8 cellular contexts compared by ENCODE assay signal in genomic region chr1:92831762-92832536, GRCh38. TPM values are rescaled to one million over a fixed set of nuclear protein-coding genes. Genes with fewer than 3 reads are reported as not detected.
A peak's percentile ranks its signal among the peaks of the same experiment; 100 is the strongest.
DNase-seq lines count a peak whose midpoint lies in the region; ATAC-seq and TF ChIP-seq lines count a peak whose summit lies in the region.

RPL5 (plus strand) TSS chr1:92832040; CDS start chr1:92832115, 75 bp downstream.

- H3K36me3 ChIP-seq in vagina = peaks cover 0 to 20% of the 10 kb centered on the region in 2 donors

- ATAC-seq in GM18502 (IDR thresholded peaks at IDR 0.05; ENCODE audit: poor library complexity, unreplicated experiment) (peak; percentile 88), HG02970 (IDR thresholded peaks at IDR 0.05; ENCODE audit: low FRiP score, unreplicated experiment) (peak; percentile 93), right cardiac atrium (peak; percentile 98)

- TF ChIP-seq POLR2A in vagina (IDR thresholded peaks at IDR 0.05) = peak in 1 of 2 donors; percentile 91

- intact Hi-C loops in T-helper 2 cell treated with Interferon-gamma antibody and Interleukin-4, amounts not matched to agents 100 ng/mL and 5 ng/mL, for 36 hours (cut with micrococcal nuclease) = loop anchor here (1.0 to 10.0 kb wide), 7 partner anchors 27 to 1073 kb away; partner anchors contain the start of genes DR1, GCLM, GFI1 and GLMN
- intact Hi-C loops in right cardiac atrium (cut with DNase I) (no loop called here), vagina (cut with DNase I) (no loop called here)

- H3K4me3 ChIP-seq in right cardiac atrium (ENCODE audit: low read length) (peak within 1 kb of the TSS; percentile 59), vagina (peak within 1 kb of the TSS; percentile 74 to 92)

- WGBS in right cardiac atrium = under 1% methylated on average over 57 of the region's 57 CpGs

- TF ChIP-seq CTCF in vagina (IDR thresholded peaks at IDR 0.05) = peak; percentile 74 to 91 (median 87)

- no peaks in the 10 kb centered on the region for H3K27me3 ChIP-seq in right cardiac atrium (ENCODE audit: control insufficient read depth, insufficient read depth)
- H3K27me3 ChIP-seq in vagina = no peaks in the 10 kb centered on the region

- H3K4me1 ChIP-seq in right cardiac atrium (ENCODE audit: control insufficient read depth, insufficient read depth, low read length) (peaks cover 4% of the 10 kb centered on the region), vagina (peaks cover 43% of the 10 kb centered on the region)

- H3K27ac ChIP-seq in right cardiac atrium (ENCODE audit: low read length) = peak within 1 kb of the TSS; percentile 46
- peak within 1 kb of the TSS; percentile 93 for H3K27ac ChIP-seq in vagina

- DNase-seq in NCI-H187 treated with DMSO at 0.1 percent for 48 hours (lab: John Stamatoyannopoulos, UW) = peak; percentile 76
- peak; percentile 78 to 97 (median 94) for DNase-seq in anterior cingulate cortex (lab: John Stamatoyannopoulos, UW)
- DNase-seq in right cardiac atrium = peak; percentile 97 to 99 (median 98)
- peak; percentile 97 for DNase-seq in putamen (ENCODE audit: low spot score)
- DNase-seq in vagina (ENCODE audit: extremely low spot score in 2 of 2) = peak; percentile 96 to 97

- H3K9me3 ChIP-seq in right cardiac atrium (ENCODE audit: control insufficient read depth, low read length) (no peaks in the 10 kb centered on the region), vagina (no peaks in the 10 kb centered on the region)

RNA-seq across cellular contexts. Expression of gene RPL5, which starts in this region (rescaled TPM):
- 787 and 789 TPM in 2 replicates for total RNA-seq in T-helper 2 cell treated with Interferon-gamma antibody and Interleukin-4, amounts not matched to agents 100 ng/mL and 5 ng/mL, for 36 hours
- total RNA-seq in right cardiac atrium (100 to 1,000 TPM; 670 to 740 (median 678) TPM), vagina (1,502 TPM)
- polyA plus RNA-seq in right cardiac atrium = 1,138 TPM

Comparison
In these comparisons a context has a peak if more than half of its experiments do, and no peak if none do; other contexts are left out.
1. Peak in every context shown above with its lines: DNase-seq, ATAC-seq, H3K4me3 ChIP-seq and H3K27ac ChIP-seq.